Comparison of ENCODE assay signal across 29 cellular contexts in the genomic region with DNA sequence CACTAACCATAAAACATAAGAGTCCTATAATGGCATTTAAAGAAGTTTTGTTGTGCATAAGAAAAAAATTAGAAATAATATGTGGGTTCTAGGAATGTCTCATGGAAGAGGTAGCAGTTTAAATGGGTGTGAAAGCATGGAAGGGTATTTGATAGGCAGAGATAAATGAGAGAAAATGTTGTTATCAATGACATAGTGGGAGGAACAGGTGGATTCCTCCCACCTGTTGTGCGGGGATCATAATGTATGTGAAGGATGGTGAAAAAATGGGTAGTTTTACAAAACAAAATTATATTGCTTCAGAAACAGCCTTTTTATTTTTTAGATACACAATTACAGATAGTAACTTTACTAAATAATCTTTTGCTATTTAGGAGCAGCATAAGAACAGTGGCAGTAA.
"Had no signal": no experiment of that assay in that cellular context is flagged by ENCODE, and none has a peak within 500 bp of the region (broad histone marks: within the 10 kb centered on the region; RNA-seq: fewer than 3 reads in every experiment).

No MANE protein-coding gene starts in this region.

- DNase-seq: activated effector memory CD4-positive, alpha-beta T cell treated with anti-CD3 and anti-CD28 coated beads, Interleukin-2, amount 50 U/mL, for 16 hours; activated effector memory CD4-positive, alpha-beta T cell treated with Interleukin-2 at 50 U/mL for 16 hours; activated gamma-delta T cell; activated gamma-delta T cell treated with Interleukin-2 at 50 U/mL for 16 hours; activated naive CD4-positive, alpha-beta T cell; activated naive CD4-positive, alpha-beta T cell treated with anti-CD3 and anti-CD28 coated beads for 36 hours; activated naive CD4-positive, alpha-beta T cell treated with anti-CD3 and anti-CD28 coated beads, Interleukin-2, amount 10 ng/mL, durations not matched to agents 7 days and 5 days; activated naive CD4-positive, alpha-beta T cell treated with anti-CD3 and anti-CD28 coated beads, Interleukin-2, amount 50 U/mL, for 16 hours; activated naive CD4-positive, alpha-beta T cell treated with Interleukin-2 at 50 U/mL for 16 hours; activated naive CD8-positive, alpha-beta T cell treated with anti-CD3 and anti-CD28 coated beads for 36 hours; activated naive CD8-positive, alpha-beta T cell treated with anti-CD3 and anti-CD28 coated beads, Interleukin-2, amount 10 ng/mL, durations not matched to agents 7 days and 5 days; activated naive CD8-positive, alpha-beta T cell treated with anti-CD3 and anti-CD28 coated beads, Interleukin-2, amount 50 U/mL, for 24 hours; activated T-cell treated with anti-CD3 and anti-CD28 coated beads, Interleukin-2, amount 50 U/mL, for 24 hours; activated T-cell treated with anti-CD3 and anti-CD28 coated beads, Interleukin-2, amount 50 U/mL, for 4 hours; activated T-cell treated with anti-CD3 and anti-CD28 coated beads, Interleukin-2, amount 50 U/mL, for 48 hours; activated T-cell treated with anti-CD3 and anti-CD28 coated beads, Interleukin-2, amount 50 U/mL, for 72 hours; adrenal gland; amniotic stem cell; amygdala; anterior cingulate cortex; aorta; body of pancreas; brain microvascular endothelial cell; caudate nucleus; central memory CD4-positive, alpha-beta T cell; cerebellar nuclear complex had no signal

- H3K4me3 ChIP-seq: adrenal gland, ascending aorta, body of pancreas, breast epithelium, cardiac muscle cell had no signal

- H3K36me3 ChIP-seq: adrenal gland, ascending aorta, brain microvascular endothelial cell, breast epithelium, cardiac muscle cell had no signal

- H3K9me3 ChIP-seq: adrenal gland, ascending aorta, body of pancreas, breast epithelium had no signal

- H3K27ac ChIP-seq: adrenal gland, ascending aorta, body of pancreas, brain microvascular endothelial cell, breast epithelium, cardiac muscle cell had no signal

- H3K4me1 ChIP-seq: adrenal gland, ascending aorta, body of pancreas, breast epithelium had no signal
